1 cellular context compared by ENCODE assay signal in genomic region chr11:124640660-124641059, GRCh38.
TF ChIP-seq lines count a peak whose summit lies in the region.

No MANE protein-coding gene starts in this region.

TF ChIP-seq in K562, 482 proteins besides CTCF, POLR2A, EP300 and RAD21:
- TF ChIP-seq CBX3 (IDR thresholded peaks at IDR 0.05; ENCODE audit: borderline replicate concordance in 1 of 2, low read length in 2 of 2), result 0 out of 3 replicates have a peak, but pooled peaks of 1 of the 2 experiments have one; percentile 22
- TF ChIP-seq KLF13 (tag; IDR thresholded peaks at IDR 0.05; ENCODE audit: borderline replicate concordance, low read depth), result no peak
- peak; percentile 22 for TF ChIP-seq RBM25 (IDR thresholded peaks at IDR 0.05; ENCODE audit: low read depth, low read length, severe bottlenecking)
TF ChIP-seq in K562: peak in this region for 2.
